8 cellular contexts compared by ENCODE assay signal in the genomic region with DNA sequence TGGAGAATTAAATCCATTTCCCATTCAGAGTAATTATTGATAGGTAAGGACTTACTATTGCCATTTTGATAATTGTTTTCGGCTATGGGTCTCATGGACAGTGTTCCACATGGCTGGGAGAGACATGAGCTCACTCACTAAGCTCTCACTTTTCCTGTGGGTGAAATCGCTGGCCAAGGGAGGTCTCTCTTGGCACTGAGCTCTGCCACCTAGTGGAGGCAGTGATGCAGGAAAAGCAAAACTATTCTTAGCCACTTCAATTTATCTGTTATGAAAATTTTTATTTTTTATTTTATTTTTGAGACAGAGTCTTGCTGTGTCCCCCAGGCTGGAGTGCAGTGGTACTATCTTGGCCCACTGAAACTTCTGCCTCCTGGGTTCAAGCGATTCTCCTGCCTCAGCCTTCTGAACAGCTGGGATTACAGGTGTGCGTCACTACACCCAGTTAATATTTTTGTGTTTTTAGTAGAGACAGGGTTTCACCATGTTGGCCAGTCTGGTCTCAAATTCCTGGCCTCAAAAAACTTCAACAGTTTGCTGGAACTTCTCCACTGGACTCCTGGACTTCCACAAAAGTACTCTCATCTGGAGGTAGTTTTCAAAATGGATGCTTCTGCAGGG. TPM values are rescaled to one million over a fixed set of nuclear protein-coding genes. Genes with fewer than 3 reads are reported as not detected.
DNase-seq lines count a peak whose midpoint lies in the region; ATAC-seq lines count a peak whose summit lies in the region.

No MANE protein-coding gene starts in this region.

- peaks cover 12% of the 10 kb centered on the region for H3K27me3 Mint-ChIP-seq in activated naive CD4-positive, alpha-beta T cell treated with anti-CD3 and anti-CD28 coated beads for 36 hours (ENCODE audit: low read depth)

- H3K36me3 Mint-ChIP-seq in activated naive CD4-positive, alpha-beta T cell treated with anti-CD3 and anti-CD28 coated beads for 36 hours (ENCODE audit: low read depth): peaks cover 1% of the 10 kb centered on the region

- DNase-seq in ELR (ENCODE audit: low read depth): peak; percentile 84
- DNase-seq in M059J (ENCODE audit: low read depth): peak; percentile 83
- peak; percentile 78 for DNase-seq in SHP77 treated with DMSO at 0.1 percent for 48 hours (lab: John Stamatoyannopoulos, UW)
- peak; percentile 69 for DNase-seq in activated naive CD4-positive, alpha-beta T cell treated with anti-CD3 and anti-CD28 coated beads for 36 hours
- DNase-seq in head of caudate nucleus: peak; percentile 56 to 93 (median 82)
- peak; percentile 28 to 95 (median 74) for DNase-seq in posterior cingulate gyrus

- no peak overlapping the region for H3K27ac Mint-ChIP-seq in activated naive CD4-positive, alpha-beta T cell treated with anti-CD3 and anti-CD28 coated beads for 36 hours

- no peak for ATAC-seq in HG03095 (IDR thresholded peaks at IDR 0.05; ENCODE audit: unreplicated experiment)
- no peak for ATAC-seq in GM19324 (IDR thresholded peaks at IDR 0.05; ENCODE audit: low FRiP score, unreplicated experiment)

- peaks cover 7% of the 10 kb centered on the region for H3K4me1 Mint-ChIP-seq in activated naive CD4-positive, alpha-beta T cell treated with anti-CD3 and anti-CD28 coated beads for 36 hours (ENCODE audit: low read depth)

- CTCF ChIA-PET in activated naive CD4-positive, alpha-beta T cell treated with anti-CD3 and anti-CD28 coated beads for 36 hours (lab: Charles Lee): interaction anchor here (0.7 to 2.8 kb wide), 33 partner anchors 10 to 393 kb away, joined by 3 to 30 read pairs (median 4); a partner anchor contains a TSS

- no peaks in the 10 kb centered on the region for H3K9me3 Mint-ChIP-seq in activated naive CD4-positive, alpha-beta T cell treated with anti-CD3 and anti-CD28 coated beads for 36 hours

- no peak overlapping the region for H3K4me3 Mint-ChIP-seq in activated naive CD4-positive, alpha-beta T cell treated with anti-CD3 and anti-CD28 coated beads for 36 hours

- intact Hi-C loops in activated naive CD4-positive, alpha-beta T cell treated with anti-CD3 and anti-CD28 coated beads for 36 hours (cut with micrococcal nuclease): loop anchor here (1.0 to 2.0 kb wide), 5 partner anchors 43 to 296 kb away; no protein-coding TSS in a partner anchor
- intact Hi-C loops in head of caudate nucleus (cut with DNase I) (loop anchor here (5.0 kb wide), 1 partner anchor 36 kb away; no protein-coding TSS in a partner anchor), posterior cingulate gyrus (cut with DNase I) (loop anchor here (2.0 kb wide), 1 partner anchor 44 kb away; no protein-coding TSS in a partner anchor)

RNA-seq across cellular contexts. Expression of a gene that starts 4.7 kb away (rescaled TPM):
- total RNA-seq in M059J (2014; rRNA removed; shearing (Covaris generic)): 37.3 and 38.2 TPM in 2 replicates
- 10 to 100 TPM; 22.9 to 25.5 TPM for total RNA-seq in activated naive CD4-positive, alpha-beta T cell treated with anti-CD3 and anti-CD28 coated beads for 36 hours

RNA-seq across cellular contexts. Expression of a gene that starts 16.0 kb away (rescaled TPM):
- total RNA-seq in M059J (2014; rRNA removed; shearing (Covaris generic)): not detected in 2 replicates
- not detected for total RNA-seq in activated naive CD4-positive, alpha-beta T cell treated with anti-CD3 and anti-CD28 coated beads for 36 hours

RNA-seq across cellular contexts. Expression of a gene that starts 56.0 kb away (rescaled TPM):
- 31.3 and 64.5 TPM in 2 replicates for total RNA-seq in M059J (2014; rRNA removed; shearing (Covaris generic))
- total RNA-seq in activated naive CD4-positive, alpha-beta T cell treated with anti-CD3 and anti-CD28 coated beads for 36 hours: 10 to 100 TPM; 27.3 to 28.0 TPM
